ENCODE assay signal across 2 cellular contexts in the genomic region with DNA sequence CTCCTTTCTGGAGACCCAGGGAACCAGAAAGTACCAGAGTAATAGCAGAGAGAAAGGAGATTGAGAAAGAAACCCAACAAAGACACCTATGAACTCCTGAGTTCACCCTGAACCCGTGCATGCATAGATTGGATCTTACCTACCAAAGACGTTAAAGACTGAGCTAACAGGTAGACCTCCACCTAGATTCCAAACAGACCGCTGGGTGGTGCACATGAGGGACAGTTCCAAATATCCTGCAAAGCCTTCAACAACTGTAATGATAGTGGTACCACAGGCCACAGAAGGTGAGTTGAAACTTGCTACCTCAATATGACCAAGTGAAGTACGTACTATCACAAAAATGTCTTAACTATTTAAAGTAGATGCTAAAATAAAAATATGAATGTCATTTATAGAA.
TF ChIP-seq lines count a peak whose summit lies in the region.

No MANE protein-coding gene starts in this region.

TF ChIP-seq in WTC11, 78 proteins besides CTCF, POLR2A, EP300 and RAD21:
- TF ChIP-seq HMGA2 (CRISPR knock-in tag; IDR thresholded peaks at IDR 0.05) = no peak
- TF ChIP-seq RELA (CRISPR knock-in tag; IDR thresholded peaks at IDR 0.05; ENCODE audit: borderline replicate concordance) = no peak
- TF ChIP-seq, protein P1, sequence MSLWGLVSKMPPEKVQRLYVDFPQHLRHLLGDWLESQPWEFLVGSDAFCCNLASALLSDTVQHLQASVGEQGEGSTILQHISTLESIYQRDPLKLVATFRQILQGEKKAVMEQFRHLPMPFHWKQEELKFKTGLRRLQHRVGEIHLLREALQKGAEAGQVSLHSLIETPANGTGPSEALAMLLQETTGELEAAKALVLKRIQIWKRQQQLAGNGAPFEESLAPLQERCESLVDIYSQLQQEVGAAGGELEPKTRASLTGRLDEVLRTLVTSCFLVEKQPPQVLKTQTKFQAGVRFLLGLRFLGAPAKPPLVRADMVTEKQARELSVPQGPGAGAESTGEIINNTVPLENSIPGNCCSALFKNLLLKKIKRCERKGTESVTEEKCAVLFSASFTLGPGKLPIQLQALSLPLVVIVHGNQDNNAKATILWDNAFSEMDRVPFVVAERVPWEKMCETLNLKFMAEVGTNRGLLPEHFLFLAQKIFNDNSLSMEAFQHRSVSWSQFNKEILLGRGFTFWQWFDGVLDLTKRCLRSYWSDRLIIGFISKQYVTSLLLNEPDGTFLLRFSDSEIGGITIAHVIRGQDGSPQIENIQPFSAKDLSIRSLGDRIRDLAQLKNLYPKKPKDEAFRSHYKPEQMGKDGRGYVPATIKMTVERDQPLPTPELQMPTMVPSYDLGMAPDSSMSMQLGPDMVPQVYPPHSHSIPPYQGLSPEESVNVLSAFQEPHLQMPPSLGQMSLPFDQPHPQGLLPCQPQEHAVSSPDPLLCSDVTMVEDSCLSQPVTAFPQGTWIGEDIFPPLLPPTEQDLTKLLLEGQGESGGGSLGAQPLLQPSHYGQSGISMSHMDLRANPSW (CRISPR knock-in tag; conservative IDR thresholded peaks at IDR 0.05; ENCODE audit: low read depth) = no peak
- TF ChIP-seq SOX15 (CRISPR knock-in tag; IDR thresholded peaks at IDR 0.05) = no peak
- TF ChIP-seq, protein P2, sequence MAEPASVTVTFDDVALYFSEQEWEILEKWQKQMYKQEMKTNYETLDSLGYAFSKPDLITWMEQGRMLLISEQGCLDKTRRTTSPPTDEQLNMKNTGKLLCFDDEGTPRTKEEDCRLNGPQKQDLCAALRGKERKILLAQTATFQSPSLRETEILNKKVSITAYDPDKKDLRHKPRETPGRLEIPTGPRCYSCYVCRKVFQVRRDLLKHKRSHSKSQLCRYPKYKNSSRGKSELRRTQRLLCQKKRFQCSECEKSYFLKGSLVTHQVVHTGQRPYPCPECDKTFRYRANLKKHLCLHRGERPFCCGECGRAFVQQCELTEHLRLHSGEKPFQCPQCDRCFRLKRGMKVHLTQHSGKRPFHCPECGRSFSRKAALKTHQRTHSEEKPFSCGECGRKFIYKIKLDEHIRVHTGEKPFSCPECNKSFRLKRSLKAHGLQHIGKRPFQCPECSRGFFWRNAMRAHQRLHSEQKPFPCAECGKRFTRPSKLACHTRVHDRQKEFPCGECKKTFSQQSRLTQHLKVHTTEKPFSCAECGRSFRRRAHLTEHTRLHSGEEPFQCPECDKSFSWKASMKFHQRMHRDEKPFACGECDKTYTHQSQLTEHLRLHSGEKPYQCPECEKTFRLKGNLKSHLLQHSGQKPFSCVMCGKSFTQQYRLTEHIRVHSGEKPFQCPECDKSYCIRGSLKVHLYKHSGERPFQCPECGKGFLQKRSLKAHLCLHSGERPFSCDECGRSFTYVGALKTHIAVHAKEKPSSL (CRISPR knock-in tag; conservative IDR thresholded peaks at IDR 0.05) = no peak
- TF ChIP-seq FOXK1 (CRISPR knock-in tag; IDR thresholded peaks at IDR 0.05) = no peak
- TF ChIP-seq CBFB (CRISPR knock-in tag; IDR thresholded peaks at IDR 0.05; ENCODE audit: low read depth) = no peak
- TF ChIP-seq, protein P3, sequence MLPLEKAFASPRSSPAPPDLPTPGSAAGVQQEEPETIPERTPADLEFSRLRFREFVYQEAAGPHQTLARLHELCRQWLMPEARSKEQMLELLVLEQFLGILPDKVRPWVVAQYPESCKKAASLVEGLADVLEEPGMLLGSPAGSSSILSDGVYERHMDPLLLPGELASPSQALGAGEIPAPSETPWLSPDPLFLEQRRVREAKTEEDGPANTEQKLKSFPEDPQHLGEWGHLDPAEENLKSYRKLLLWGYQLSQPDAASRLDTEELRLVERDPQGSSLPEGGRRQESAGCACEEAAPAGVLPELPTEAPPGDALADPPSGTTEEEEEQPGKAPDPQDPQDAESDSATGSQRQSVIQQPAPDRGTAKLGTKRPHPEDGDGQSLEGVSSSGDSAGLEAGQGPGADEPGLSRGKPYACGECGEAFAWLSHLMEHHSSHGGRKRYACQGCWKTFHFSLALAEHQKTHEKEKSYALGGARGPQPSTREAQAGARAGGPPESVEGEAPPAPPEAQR (CRISPR knock-in tag; IDR thresholded peaks at IDR 0.05) = no peak
- TF ChIP-seq ATF3 (CRISPR knock-in tag; conservative IDR thresholded peaks at IDR 0.05) = no peak
- TF ChIP-seq SMAD4 (CRISPR knock-in tag; IDR thresholded peaks at IDR 0.05) = no peak

TF ChIP-seq in liver, 16 proteins besides CTCF, POLR2A, EP300 and RAD21:
- TF ChIP-seq EGR1 (IDR thresholded peaks at IDR 0.05; ENCODE audit: low read depth in 2 of 2) (no peak), REST (IDR thresholded peaks at IDR 0.05) (no peak), YY1 (IDR thresholded peaks at IDR 0.05) (no peak), SP1 (IDR thresholded peaks at IDR 0.05) (no peak), HNF4A (conservative IDR thresholded peaks at IDR 0.05) (no peak), FOXA1 (IDR thresholded peaks at IDR 0.05) (no peak), ATF3 (IDR thresholded peaks at IDR 0.05) (no peak), TAF1 (conservative IDR thresholded peaks at IDR 0.05) (no peak), HNF4G (IDR thresholded peaks at IDR 0.05) (no peak)
- TF ChIP-seq, protein P4, sequence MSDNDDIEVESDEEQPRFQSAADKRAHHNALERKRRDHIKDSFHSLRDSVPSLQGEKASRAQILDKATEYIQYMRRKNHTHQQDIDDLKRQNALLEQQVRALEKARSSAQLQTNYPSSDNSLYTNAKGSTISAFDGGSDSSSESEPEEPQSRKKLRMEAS (IDR thresholded peaks at IDR 0.05) = no peak
